In the genomic region with DNA sequence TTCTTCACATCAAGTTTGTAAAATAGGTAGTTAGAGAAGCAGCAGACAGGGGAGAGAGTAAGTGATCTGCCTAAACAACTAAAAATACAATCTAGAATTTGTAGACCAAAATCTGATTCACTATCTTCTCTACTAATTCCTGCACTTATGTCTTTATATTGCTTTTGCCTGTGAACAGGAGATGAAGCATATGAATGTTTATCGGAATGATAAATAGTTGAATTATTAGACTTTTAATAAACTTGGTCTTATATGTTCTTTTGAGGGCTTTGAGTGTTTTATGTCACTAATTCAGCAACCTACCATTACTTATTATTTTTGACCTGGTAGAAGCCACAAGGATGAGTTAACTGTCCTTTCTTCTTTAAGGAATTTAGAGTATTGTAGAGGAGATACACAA, we compare ENCODE assay signal across 15 cellular contexts. TPM values are rescaled to one million over a fixed set of nuclear protein-coding genes. Genes with fewer than 3 reads are reported as not detected.
DNase-seq lines count a peak whose midpoint lies in the region; ATAC-seq and TF ChIP-seq lines count a peak whose summit lies in the region.
"Had no signal": no experiment of that assay in that cellular context is flagged by ENCODE, and none has a peak within 500 bp of the region (broad histone marks: within the 10 kb centered on the region; RNA-seq: fewer than 3 reads in every experiment).

No MANE protein-coding gene starts in this region.

- H3K9me3 ChIP-seq in mammary epithelial cell (replicated peaks; ENCODE audit: insufficient read depth, low read length) (no peaks in the 10 kb centered on the region), PC-9 (ENCODE audit: insufficient read depth, low read depth) (no peaks in the 10 kb centered on the region), thyroid gland (no peaks in the 10 kb centered on the region)
- H3K9me3 ChIP-seq in effector memory CD4-positive, alpha-beta T cell (ENCODE audit: control insufficient read depth, low read length): no peaks in the 10 kb centered on the region

- ATAC-seq in natural killer cell: no peak
- ATAC-seq: activated naive CD4-positive, alpha-beta T cell treated with anti-CD3 and anti-CD28 coated beads, Interleukin-2, amount 50 U/mL, for 72 hours; foreskin keratinocyte; left colon had no signal

- H3K4me3 ChIP-seq in mammary epithelial cell (replicated peaks in 1 of 3; ENCODE audit: insufficient read depth in 1 of 3, low read depth in 2 of 3, low read length in 3 of 3) (peak overlapping the region in 1 of 3 experiments; percentile 95), PC-9 (peak overlapping the region; percentile 76; the same call in 1 of the 2 replicates), foreskin fibroblast (ENCODE audit: low read depth in 1 of 2, low read length in 2 of 2) (peak overlapping the region; percentile 70 to 98), thyroid gland (replicated peaks in 1 of 3) (no peak overlapping the region)
- H3K4me3 ChIP-seq in effector memory CD4-positive, alpha-beta T cell (ENCODE audit: insufficient read depth, low read depth, low read length, poor library complexity, severe bottlenecking): no peak overlapping the region

- H3K36me3 Mint-ChIP-seq in MCF 10A (ENCODE audit: insufficient read depth, unreplicated experiment): peaks cover 26% of the 10 kb centered on the region
- H3K36me3 Mint-ChIP-seq in glutamatergic neuron (ENCODE audit: unreplicated experiment): no peaks in the 10 kb centered on the region
- H3K36me3 Mint-ChIP-seq in natural killer cell: peaks cover 6% of the 10 kb centered on the region

- H2AFZ ChIP-seq in mammary epithelial cell (ENCODE audit: low read depth, low read length) (no peak overlapping the region), PC-9 (no peak overlapping the region)

- H3K27ac Mint-ChIP-seq in MCF 10A (ENCODE audit: low read depth, unreplicated experiment) (no peak overlapping the region), glutamatergic neuron (ENCODE audit: unreplicated experiment) (no peak overlapping the region), natural killer cell (no peak overlapping the region)
- H3K27ac Mint-ChIP-seq: activated naive CD4-positive, alpha-beta T cell treated with anti-CD3 and anti-CD28 coated beads, Interleukin-2, amount 50 U/mL, for 72 hours had no signal

- no TSS peak for BruUV-seq in mammary epithelial cell (replicated peaks; lab: Mats Ljungman, UMichigan)
- BruUV-seq in MCF 10A (replicated peaks; lab: Mats Ljungman, UMichigan): no TSS peak
- BruUV-seq in PC-9 (replicated peaks; lab: Mats Ljungman, UMichigan): no TSS peak

- H3K27me3 ChIP-seq in mammary epithelial cell (ENCODE audit: insufficient read depth, low read length) (no peaks in the 10 kb centered on the region), PC-9 (ENCODE audit: insufficient read depth, low read depth) (no peaks in the 10 kb centered on the region), thyroid gland (no peaks in the 10 kb centered on the region)
- H3K27me3 ChIP-seq in effector memory CD4-positive, alpha-beta T cell (replicated peaks; ENCODE audit: control insufficient read depth, insufficient read depth, low read length, poor library complexity, severe bottlenecking): no peaks in the 10 kb centered on the region
- H3K27me3 ChIP-seq: foreskin keratinocyte had no signal

- POLR2A ChIA-PET in MCF 10A (lab: Yijun Ruan, JAX): interaction anchor here (0.6 to 7.2 kb wide), 9 partner anchors 10 to 1251 kb away, joined by 3 to 82 read pairs (median 5); partner anchors contain the start of genes COX20 and HNRNPU
- POLR2A ChIA-PET in PC-9 (lab: Charles Lee; ENCODE audit: unreplicated experiment): no interaction called here

- peaks cover 70% of the 10 kb centered on the region for H3K79me2 ChIP-seq in mammary epithelial cell (ENCODE audit: insufficient read depth, low read length)
- H3K79me2 ChIP-seq in PC-9 (ENCODE audit: low read depth): peaks cover 66% of the 10 kb centered on the region

- dilution Hi-C loops in mammary epithelial cell (cut with HindIII; ENCODE audit: low sequenced_read_pairs): no loop called here

- H3K9me3 Mint-ChIP-seq in MCF 10A (ENCODE audit: unreplicated experiment): no peaks in the 10 kb centered on the region
- H3K9me3 Mint-ChIP-seq in glutamatergic neuron (ENCODE audit: unreplicated experiment): no peaks in the 10 kb centered on the region
- H3K9me3 Mint-ChIP-seq in natural killer cell: no peaks in the 10 kb centered on the region

- TF ChIP-seq POLR2A in thyroid gland (IDR thresholded peaks at IDR 0.05): no peak

- no peak overlapping the region for H3K27ac ChIP-seq in mammary epithelial cell (ENCODE audit: insufficient read depth, low read depth, low read length)
- no peak overlapping the region for H3K27ac ChIP-seq in PC-9
- peak overlapping the region in 2 of 3 donors; percentile 21 to 91 for H3K27ac ChIP-seq in thyroid gland
- no peak overlapping the region for H3K27ac ChIP-seq in effector memory CD4-positive, alpha-beta T cell (ENCODE audit: insufficient read depth, low read length, poor library complexity, severe bottlenecking)

- H3K4me1 ChIP-seq in mammary epithelial cell (ENCODE audit: insufficient read depth, low read length) (peaks cover 17% of the 10 kb centered on the region), PC-9 (replicated peaks; ENCODE audit: insufficient read depth) (peaks cover 28% of the 10 kb centered on the region), thyroid gland (peaks cover 30 to 37% of the 10 kb centered on the region in 2 donors)
- H3K4me1 ChIP-seq in effector memory CD4-positive, alpha-beta T cell (ENCODE audit: control insufficient read depth, insufficient read depth, low read length, poor library complexity, severe bottlenecking): peaks cover 28% of the 10 kb centered on the region

- DNase-seq in mammary epithelial cell: no peak
- DNase-seq in MCF 10A (ENCODE audit: unreplicated experiment): no peak
- DNase-seq in PC-9: no peak
- DNase-seq in foreskin fibroblast: no peak
- DNase-seq in thyroid gland: no peak
- no peak for DNase-seq in glutamatergic neuron
- DNase-seq in effector memory CD4-positive, alpha-beta T cell: no peak
- no peak for DNase-seq in natural killer cell
- DNase-seq: foreskin keratinocyte; left colon; NCI-H1092 treated with DMSO at 0.1 percent for 48 hours; NCI-H510A; stimulated activated CD4-positive, alpha-beta T cell treated with anti-CD3 and anti-CD28 coated beads, Interleukin-12 subunit alpha, Interleukin-12 subunit beta, amount 100 ng/mL, for 4 hours; trophoblast cell had no signal

- H3K4me1 Mint-ChIP-seq in MCF 10A (ENCODE audit: insufficient read depth, unreplicated experiment) (peaks cover 35% of the 10 kb centered on the region), glutamatergic neuron (ENCODE audit: low read depth, unreplicated experiment) (peaks cover 10% of the 10 kb centered on the region), natural killer cell (peaks cover 26 to 35% of the 10 kb centered on the region in 2 donors)

- H4K20me1 ChIP-seq in mammary epithelial cell (ENCODE audit: insufficient read depth, low read length) (no peaks in the 10 kb centered on the region), PC-9 (ENCODE audit: insufficient read depth) (peaks cover 18% of the 10 kb centered on the region)

- intact Hi-C loops in mammary epithelial cell (cut with micrococcal nuclease): no loop called here
- intact Hi-C loops in MCF 10A (cut with micrococcal nuclease): loop anchor here (10.0 kb wide), 1 partner anchor 380 kb away; no protein-coding TSS in a partner anchor
- intact Hi-C loops in PC-9 (cut with micrococcal nuclease; ENCODE audit: unreplicated experiment): loop anchor here (10.0 kb wide), 2 partner anchors 180 to 1400 kb away; partner anchors contain the start of genes CEP170, COX20 and SDCCAG8
- intact Hi-C loops in thyroid gland (cut with DNase I): no loop called here
- intact Hi-C loops in natural killer cell (cut with micrococcal nuclease): no loop called here

- H3K4me3 Mint-ChIP-seq in MCF 10A (ENCODE audit: unreplicated experiment) (no peak overlapping the region), glutamatergic neuron (ENCODE audit: unreplicated experiment) (no peak overlapping the region), natural killer cell (no peak overlapping the region)

- H3K9ac ChIP-seq in mammary epithelial cell (ENCODE audit: insufficient read depth, low read length): no peak overlapping the region

- peaks cover 5% of the 10 kb centered on the region for H3K36me3 ChIP-seq in mammary epithelial cell (ENCODE audit: insufficient read depth, low read length)
- H3K36me3 ChIP-seq in PC-9 (ENCODE audit: low read depth): peaks cover 20% of the 10 kb centered on the region; the same call in 1 of the 2 replicates
- H3K36me3 ChIP-seq in thyroid gland: no peaks in the 10 kb centered on the region
- peaks cover 4% of the 10 kb centered on the region for H3K36me3 ChIP-seq in effector memory CD4-positive, alpha-beta T cell (ENCODE audit: control insufficient read depth, insufficient read depth, low read length)

- in situ Hi-C loops in mammary epithelial cell (cut with MboI; ENCODE audit: low sequenced_read_pairs in 2 of 2): loop anchor here in 1 of 2 donors (25.0 kb wide), 1 partner anchor 307 kb away; a partner anchor contains a TSS

- CTCF ChIA-PET in mammary epithelial cell (lab: Charles Lee; ENCODE audit: low non-redundant PET): no interaction called here
- CTCF ChIA-PET in MCF 10A (lab: Yijun Ruan, JAX): interaction anchor here (1.0 kb wide), 2 partner anchors 80 to 142 kb away, joined by 3 read pairs; no protein-coding TSS in a partner anchor
- CTCF ChIA-PET in PC-9 (lab: Charles Lee): no interaction called here

- TF ChIP-seq CTCF in mammary epithelial cell (conservative IDR thresholded peaks at IDR 0.05 in 1 of 2, IDR thresholded peaks at IDR 0.05 in 1 of 2; ENCODE audit: extremely low read depth in 1 of 2, insufficient read depth in 1 of 2, low read depth in 1 of 2, low read length in 2 of 2) (no peak), MCF 10A (IDR thresholded peaks at IDR 0.05; ENCODE audit: unreplicated experiment) (no peak), PC-9 (conservative IDR thresholded peaks at IDR 0.05) (no peak), foreskin fibroblast (IDR thresholded peaks at IDR 0.05; ENCODE audit: low read depth, low read length) (no peak), thyroid gland (IDR thresholded peaks at IDR 0.05) (no peak), glutamatergic neuron (IDR thresholded peaks at IDR 0.05; ENCODE audit: partially characterized antibody, unreplicated experiment) (no peak), natural killer cell (IDR thresholded peaks at IDR 0.05) (no peak)

- 100% methylated on average over 1 of the region's 1 CpG for WGBS in mammary epithelial cell (ENCODE audit: low coverage, missing lambda C conversion rate)
- WGBS in thyroid gland, 2 donors: 90 to 92% methylated on average over 1 of the region's 1 CpG

- H3K27me3 Mint-ChIP-seq in MCF 10A (ENCODE audit: insufficient read depth, unreplicated experiment) (no peaks in the 10 kb centered on the region), glutamatergic neuron (ENCODE audit: unreplicated experiment) (peaks cover 6% of the 10 kb centered on the region), natural killer cell (ENCODE audit: low read depth in 2 of 2) (peaks cover 0 to 4% of the 10 kb centered on the region in 2 donors)

- H3K4me2 ChIP-seq in mammary epithelial cell (ENCODE audit: insufficient read depth, low read depth, low read length): peak overlapping the region; percentile 80
- peak overlapping the region; percentile 83 for H3K4me2 ChIP-seq in PC-9

- H3F3A ChIP-seq in PC-9 (ENCODE audit: insufficient read depth, low read depth): no peaks in the 10 kb centered on the region

- no peaks in the 10 kb centered on the region for H3K9me2 ChIP-seq in PC-9 (ENCODE audit: insufficient read depth)

RNA-seq across cellular contexts. Expression of gene DESI2, which starts 2.3 kb away (rescaled TPM):
- total RNA-seq in mammary epithelial cell (10 to 100 TPM; 38.5 to 63.3 TPM), MCF 10A (2022) (99.0 and 101 TPM in 2 replicates), PC-9 (2021) (34.1 and 45.8 TPM in 2 replicates), thyroid gland (10 to 100 TPM; 49.5 to 71.2 (median 57.5) TPM), glutamatergic neuron (ENCODE audit: unreplicated experiment) (25.9 TPM), natural killer cell (10 to 100 TPM; 24.1 to 30.5 (median 25.4) TPM)
- polyA plus RNA-seq in mammary epithelial cell: 16.8 TPM
- 27.2 TPM for polyA minus RNA-seq in mammary epithelial cell

Comparison
In these comparisons a context has a peak if more than half of its experiments do, and no peak if none do; other contexts are left out.
1. intact Hi-C loops: an anchor here in MCF 10A (10.0 kb wide) and PC-9 (10.0 kb wide); none called in mammary epithelial cell, thyroid gland and natural killer cell.
2. H3K27ac ChIP-seq: peak in thyroid gland (2 of 3); none in mammary epithelial cell (single experiment), PC-9 (single experiment) and effector memory CD4-positive, alpha-beta T cell (single experiment).
3. H3K4me3 ChIP-seq: peak in PC-9 (single experiment) and foreskin fibroblast (2 of 2); none in thyroid gland (0 of 3) and effector memory CD4-positive, alpha-beta T cell (single experiment).